16 cellular contexts compared by ENCODE assay signal in genomic region chrX:41490446-41490845, GRCh38. TPM values are rescaled to one million over a fixed set of nuclear protein-coding genes. Genes with fewer than 3 reads are reported as not detected.
DNase-seq lines count a peak whose midpoint lies in the region; ATAC-seq, FAIRE-seq and TF ChIP-seq lines count a peak whose summit lies in the region.
"Had no signal": no experiment of that assay in that cellular context is flagged by ENCODE, and none has a peak within 500 bp of the region (broad histone marks: within the 10 kb centered on the region; RNA-seq: fewer than 3 reads in every experiment).

No MANE protein-coding gene starts in this region.

- POLR2A ChIA-PET in HepG2 (lab: Yijun Ruan, JAX): no interaction called here

- no peak for TF ChIP-seq EP300 in HepG2 (IDR thresholded peaks at IDR 0.05; ENCODE audit: low read depth in 2 of 2, low read length in 2 of 2)
- TF ChIP-seq EP300 in HepG2 (CRISPR knock-in tag; IDR thresholded peaks at IDR 0.05; ENCODE audit: borderline replicate concordance): no peak

- H2AFZ ChIP-seq in HepG2 (ENCODE audit: low read length) (no peak overlapping the region), astrocyte (ENCODE audit: low read depth, low read length) (no peak overlapping the region)
- H2AFZ ChIP-seq: GM23248 had no signal

- H3K9me3 ChIP-seq in HepG2 (ENCODE audit: low read length) (no peaks in the 10 kb centered on the region), right lobe of liver (no peaks in the 10 kb centered on the region), astrocyte (ENCODE audit: insufficient read depth, low read depth, low read length) (no peaks in the 10 kb centered on the region)

- in situ Hi-C loops in HepG2 (cut with HindIII; ENCODE audit: extremely low pct_ligation_motif_present, low pct_unique_long_range_greater_than_20kb): no loop called here

- no TSS peak for BruUV-seq in HepG2 (replicated peaks; lab: Mats Ljungman, UMichigan)

- ATAC-seq in HepG2 (no peak), right lobe of liver (no peak), GM18861 (IDR thresholded peaks at IDR 0.05; ENCODE audit: unreplicated experiment) (no peak)

- H3K79me2 ChIP-seq in HepG2 (ENCODE audit: insufficient read depth, low read length): no peaks in the 10 kb centered on the region
- no peaks in the 10 kb centered on the region for H3K79me2 ChIP-seq in astrocyte (ENCODE audit: insufficient read depth, low read length)

- H3K27ac ChIP-seq in HepG2 (ENCODE audit: extremely low read length, insufficient read depth, low read length) (no peak overlapping the region), right lobe of liver (no peak overlapping the region), astrocyte (ENCODE audit: low read depth, low read length) (no peak overlapping the region)
- H3K27ac ChIP-seq: 22Rv1; BLaER1 treated with 17β-estradiol and CSF1 and Interleukin-3, amounts not matched to agents 10 nM and 100 nM; GM23248 had no signal

- CTCF ChIA-PET in HepG2 (lab: Yijun Ruan, JAX; ENCODE audit: low intra/inter-chr PET ratio, low total read pairs): no interaction called here

- TF ChIP-seq CTCF in HepG2 (CRISPR knock-in tag; IDR thresholded peaks at IDR 0.05) (no peak), right lobe of liver (IDR thresholded peaks at IDR 0.05) (no peak), astrocyte (IDR thresholded peaks at IDR 0.05; ENCODE audit: insufficient read depth, low read depth, low read length) (no peak)

- 0% methylated on average over 1 of the region's 3 CpGs for WGBS in HepG2 (ENCODE audit: low lambda C conversion rate)
- WGBS in right lobe of liver (ENCODE audit: insufficient coverage, low coverage, low lambda C conversion rate, missing lambda C conversion rate): 69% methylated on average over 2 of the region's 3 CpGs

- no peaks in the 10 kb centered on the region for H3K36me3 Mint-ChIP-seq in astrocyte (ENCODE audit: low read depth, unreplicated experiment)
- H3K36me3 Mint-ChIP-seq: CD4-positive, CD25-positive, alpha-beta regulatory T cell had no signal

- no peaks in the 10 kb centered on the region for H3K27me3 Mint-ChIP-seq in astrocyte (ENCODE audit: low read depth, unreplicated experiment)
- H3K27me3 Mint-ChIP-seq: CD4-positive, CD25-positive, alpha-beta regulatory T cell had no signal

- no peaks in the 10 kb centered on the region for H3K36me3 ChIP-seq in HepG2 (replicated peaks in 1 of 2; ENCODE audit: control insufficient read depth in 1 of 2, insufficient read depth in 2 of 2, low read length in 2 of 2)
- no peaks in the 10 kb centered on the region for H3K36me3 ChIP-seq in right lobe of liver
- no peaks in the 10 kb centered on the region for H3K36me3 ChIP-seq in astrocyte (ENCODE audit: insufficient read depth, low read length)
- H3K36me3 ChIP-seq: BLaER1 treated with 17β-estradiol and CSF1 and Interleukin-3, amounts not matched to agents 10 nM and 100 nM had no signal

- H4K20me1 ChIP-seq in HepG2 (ENCODE audit: insufficient read depth, low read length): no peaks in the 10 kb centered on the region
- H4K20me1 ChIP-seq in astrocyte (ENCODE audit: insufficient read depth, low read length): no peaks in the 10 kb centered on the region
- H4K20me1 ChIP-seq: BLaER1 treated with 17β-estradiol and CSF1 and Interleukin-3, amounts not matched to agents 10 nM and 100 nM had no signal

- DNase-seq in HepG2 (ENCODE audit: low spot score): no peak
- no peak for DNase-seq in right lobe of liver
- no peak for DNase-seq in astrocyte (ENCODE audit: low read depth)
- peak; percentile 64 for DNase-seq in fibroblast of peridontal ligament (ENCODE audit: extremely low read depth)
- no peak for DNase-seq in kidney tubule cell (ENCODE audit: low spot score)
- DNase-seq in MV-4-11 (lab: John Stamatoyannopoulos, UW): no peak
- DNase-seq: CD4-positive, CD25-positive, alpha-beta regulatory T cell; DMS53; GM23248; H7 had no signal

- no peaks in the 10 kb centered on the region for H3K4me1 ChIP-seq in HepG2 (ENCODE audit: insufficient read depth, low read length)
- no peaks in the 10 kb centered on the region for H3K4me1 ChIP-seq in right lobe of liver
- peaks cover 6% of the 10 kb centered on the region for H3K4me1 ChIP-seq in astrocyte (ENCODE audit: insufficient read depth, low read length)

- no peak overlapping the region for H3K27ac Mint-ChIP-seq in astrocyte (ENCODE audit: unreplicated experiment)

- no peaks in the 10 kb centered on the region for H3K9me3 Mint-ChIP-seq in astrocyte (ENCODE audit: unreplicated experiment)

- FAIRE-seq in HepG2 (lab: Jason Lieb, UNC) (peak; percentile 72), astrocyte (lab: Jason Lieb, UNC) (peak; percentile 70)
- FAIRE-seq: GM12891 had no signal

- no peak overlapping the region for H3K4me3 Mint-ChIP-seq in astrocyte (ENCODE audit: unreplicated experiment)
- H3K4me3 Mint-ChIP-seq: CD4-positive, CD25-positive, alpha-beta regulatory T cell had no signal

- TF ChIP-seq RAD21 in HepG2 (CRISPR knock-in tag; IDR thresholded peaks at IDR 0.05): no peak

- H3K9ac ChIP-seq in HepG2 (ENCODE audit: insufficient read depth, low read depth, low read length) (no peak overlapping the region), astrocyte (ENCODE audit: low read length) (no peak overlapping the region)
- H3K9ac ChIP-seq: BLaER1 treated with 17β-estradiol and CSF1 and Interleukin-3, amounts not matched to agents 10 nM and 100 nM; GM23248 had no signal

- H3K27me3 ChIP-seq in HepG2 (ENCODE audit: control insufficient read depth in 1 of 2, insufficient read depth in 2 of 2, low read length in 2 of 2): no peaks in the 10 kb centered on the region
- H3K27me3 ChIP-seq in right lobe of liver: no peaks in the 10 kb centered on the region
- H3K27me3 ChIP-seq in astrocyte (ENCODE audit: insufficient read depth, low read length): no peaks in the 10 kb centered on the region

- no peak overlapping the region for H3K4me2 ChIP-seq in HepG2 (ENCODE audit: low read depth, low read length)
- H3K4me2 ChIP-seq in astrocyte (ENCODE audit: low read length): no peak overlapping the region
- H3K4me2 ChIP-seq: BLaER1 treated with 17β-estradiol and CSF1 and Interleukin-3, amounts not matched to agents 10 nM and 100 nM had no signal

- no peak for TF ChIP-seq POLR2A in HepG2 (IDR thresholded peaks at IDR 0.05; ENCODE audit: insufficient read depth in 1 of 2, low read depth in 2 of 2, low read length in 2 of 2)
- TF ChIP-seq POLR2A in right lobe of liver (IDR thresholded peaks at IDR 0.05): no peak

- intact Hi-C loops in HepG2 (cut with micrococcal nuclease; ENCODE audit: unreplicated experiment) (no loop called here), right lobe of liver (cut with DNase I) (no loop called here)

- H3K4me3 ChIP-seq in HepG2 (replicated peaks in 1 of 3; ENCODE audit: insufficient read depth in 1 of 3, low read depth in 2 of 3, low read length in 3 of 3) (no peak overlapping the region), right lobe of liver (no peak overlapping the region), astrocyte (ENCODE audit: insufficient read depth, low read depth, low read length) (no peak overlapping the region)
- H3K4me3 ChIP-seq: BLaER1 treated with 17β-estradiol and CSF1 and Interleukin-3, amounts not matched to agents 10 nM and 100 nM had no signal

- no peaks in the 10 kb centered on the region for H3K4me1 Mint-ChIP-seq in astrocyte (ENCODE audit: low read depth, unreplicated experiment)
- H3K4me1 Mint-ChIP-seq: CD4-positive, CD25-positive, alpha-beta regulatory T cell had no signal

TF ChIP-seq in HepG2, 621 proteins besides CTCF, POLR2A, EP300 and RAD21 (continues in another document):
- TF ChIP-seq SMC3 (IDR thresholded peaks at IDR 0.05; ENCODE audit: low read length) (no peak), TEAD3 (CRISPR knock-in tag; optimal IDR thresholded peaks at IDR 0.05; ENCODE audit: borderline replicate concordance) (no peak), ZNF337 (CRISPR knock-in tag; IDR thresholded peaks at IDR 0.05; ENCODE audit: borderline replicate concordance, low read depth) (no peak), GTF2F1 (IDR thresholded peaks at IDR 0.05; ENCODE audit: low read length) (no peak), GLMP (CRISPR knock-in tag; IDR thresholded peaks at IDR 0.05; ENCODE audit: borderline replicate concordance) (no peak)

RNA-seq across cellular contexts. Expression of gene NYX, which starts 43.3 kb away (rescaled TPM):
- total RNA-seq in HepG2 (2016; rRNA removed; fragmentation: Illumina TruSeq; extraction: Trizol): not detected in 2 replicates
- not detected in 2 replicates for total RNA-seq in HepG2 (2016; cell fraction: cytosol; rRNA removed; fragmentation: Illumina TruSeq; extraction: Trizol; ENCODE audit: low read depth)
- not detected in 2 replicates for total RNA-seq in HepG2 (2016; cell fraction: insoluble cytoplasmic fraction; rRNA removed; fragmentation: Illumina TruSeq; extraction: Trizol)
- not detected in 2 replicates for total RNA-seq in HepG2 (2016; cell fraction: membrane; rRNA removed; fragmentation: Illumina TruSeq; extraction: Trizol)
- total RNA-seq in HepG2 (2016; cell fraction: nucleus; rRNA removed; fragmentation: Illumina TruSeq; extraction: Trizol): not detected in 2 replicates
- not detected in 2 replicates for polyA plus RNA-seq in HepG2 (2011; rRNA removed)
- polyA plus RNA-seq in HepG2 (2011; cell fraction: cytosol; rRNA removed): not detected in 2 replicates
- polyA plus RNA-seq in HepG2 (2011; cell fraction: nucleus; rRNA removed): not detected in 2 replicates
- not detected in 2 replicates for polyA plus RNA-seq in HepG2 (2012)
- not detected in 2 replicates for polyA plus RNA-seq in HepG2 (2016; cell fraction: cytosol; fragmentation: Illumina TruSeq; extraction: Trizol; ENCODE audit: low read depth)
- polyA plus RNA-seq in HepG2 (2016; cell fraction: insoluble cytoplasmic fraction; fragmentation: Illumina TruSeq; extraction: Trizol; ENCODE audit: low read depth): not detected in 2 replicates
- not detected in 2 replicates for polyA plus RNA-seq in HepG2 (2016; cell fraction: membrane; fragmentation: Illumina TruSeq; extraction: Trizol; ENCODE audit: low read depth)
- not detected in 2 replicates for polyA plus RNA-seq in HepG2 (2016; cell fraction: nucleus; fragmentation: Illumina TruSeq; extraction: Trizol; ENCODE audit: insufficient read depth, low read depth)
- polyA minus RNA-seq in HepG2 (2011; rRNA and poly(A)+ RNA removed; ENCODE audit: low replicate concordance): 0.10 TPM in 1 of 2 replicates, not detected in the other
- not detected in 2 replicates for polyA minus RNA-seq in HepG2 (2011; cell fraction: cytosol; rRNA and poly(A)+ RNA removed)
- polyA minus RNA-seq in HepG2 (2011; cell fraction: nucleus; rRNA and poly(A)+ RNA removed): not detected in 2 replicates
- not detected for total RNA-seq in right lobe of liver
- total RNA-seq in astrocyte: not detected in 2 replicates
- total RNA-seq: Daoy, GM23248, H7, HT-29 had no signal
- polyA plus RNA-seq: CD4-positive, CD25-positive, alpha-beta regulatory T cell; GM23248 had no signal
